ENCODE assay signal across 7 cellular contexts in genomic region chr6:125314019-125314581, GRCh38. TPM values are rescaled to one million over a fixed set of nuclear protein-coding genes. Genes with fewer than 3 reads are reported as not detected.
DNase-seq lines count a peak whose midpoint lies in the region; ATAC-seq and TF ChIP-seq lines count a peak whose summit lies in the region.

No MANE protein-coding gene starts in this region.

- H3K23ac ChIP-seq in trophoblast cell (ENCODE audit: low read length): no peak overlapping the region

- no peak overlapping the region for H3K27ac Mint-ChIP-seq in activated naive CD4-positive, alpha-beta T cell treated with anti-CD3 and anti-CD28 coated beads, Interleukin-2, amount 50 U/mL, for 72 hours

- no peak overlapping the region for H3K14ac ChIP-seq in trophoblast cell (ENCODE audit: low read length)

- intact Hi-C loops in head of caudate nucleus (cut with DNase I): loop anchor here (5.0 to 10.0 kb wide), 3 partner anchors 268 to 661 kb away; no protein-coding TSS in a partner anchor

- no peaks in the 10 kb centered on the region for H3K9me3 Mint-ChIP-seq in activated naive CD4-positive, alpha-beta T cell treated with anti-CD3 and anti-CD28 coated beads, Interleukin-2, amount 50 U/mL, for 72 hours

- CTCF ChIA-PET in GM10248 (lab: Yijun Ruan, JAX): interaction anchor here (0.7 to 11.2 kb wide), 19 partner anchors 8 to 660 kb away, joined by 3 to 318 read pairs (median 4); partner anchors contain the start of genes HDDC2 and HINT3

- peak; percentile 85 for TF ChIP-seq CTCF in GM10248 (IDR thresholded peaks at IDR 0.05; ENCODE audit: control extremely low read depth, extremely low read depth, low read depth, missing control alignments)

- POLR2A ChIA-PET in GM10248 (lab: Yijun Ruan, JAX): interaction anchor here (0.6 kb wide), 1 partner anchor 1804 kb away, joined by 9 read pairs; no protein-coding TSS in a partner anchor

- no peak overlapping the region for H4K12ac ChIP-seq in trophoblast cell (ENCODE audit: low read depth, low read length)

- no peaks in the 10 kb centered on the region for H3K79me2 ChIP-seq in trophoblast cell (ENCODE audit: control insufficient read depth, insufficient read depth, low read length, poor library complexity)

- H3K9ac ChIP-seq in NT2/D1 (ENCODE audit: insufficient read length, low read depth) (no peak overlapping the region), trophoblast cell (ENCODE audit: low read length) (no peak overlapping the region)

- H3K4me1 ChIP-seq in NT2/D1 (ENCODE audit: insufficient read depth, insufficient read length) (no peaks in the 10 kb centered on the region), trophoblast cell (ENCODE audit: control insufficient read depth in 1 of 2, insufficient read depth in 2 of 2, low read length in 2 of 2) (no peaks in the 10 kb centered on the region)

- H3K4me2 ChIP-seq in trophoblast cell (ENCODE audit: low read length): no peak overlapping the region

- no peak overlapping the region for H3K18ac ChIP-seq in trophoblast cell (ENCODE audit: low read length)

- H3K36me3 Mint-ChIP-seq in activated naive CD4-positive, alpha-beta T cell treated with anti-CD3 and anti-CD28 coated beads, Interleukin-2, amount 50 U/mL, for 72 hours: no peaks in the 10 kb centered on the region

- no peak overlapping the region for H3K4ac ChIP-seq in trophoblast cell (ENCODE audit: low read depth, low read length)

- WGBS in trophoblast cell (ENCODE audit: extremely low coverage, insufficient coverage, insufficient read length): no CpG with 5 or more reads among the region's 10 CpGs

- no peak overlapping the region for H3K27ac ChIP-seq in trophoblast cell (ENCODE audit: low read depth, low read length)

- peaks cover 1% of the 10 kb centered on the region for H3K79me1 ChIP-seq in trophoblast cell (ENCODE audit: low read length)

- peak; percentile 89 for ATAC-seq in GM21526 (IDR thresholded peaks at IDR 0.05; ENCODE audit: low FRiP score, unreplicated experiment)
- peak; percentile 39 to 74 for ATAC-seq in activated naive CD4-positive, alpha-beta T cell treated with anti-CD3 and anti-CD28 coated beads, Interleukin-2, amount 50 U/mL, for 72 hours

- no peak overlapping the region for H2AFZ ChIP-seq in trophoblast cell (ENCODE audit: insufficient read depth, low read length, poor library complexity)

- H3K27me3 ChIP-seq in NT2/D1 (ENCODE audit: insufficient read depth, insufficient read length) (no peaks in the 10 kb centered on the region), trophoblast cell (ENCODE audit: insufficient read depth, low read length) (no peaks in the 10 kb centered on the region)

- H3K4me3 ChIP-seq in NT2/D1 (ENCODE audit: insufficient read length, low read depth) (no peak overlapping the region), trophoblast cell (ENCODE audit: low read depth, low read length) (no peak overlapping the region)

- DNase-seq in GM10248 (ENCODE audit: extremely low spot score) (peak; percentile 41), HS-5 (ENCODE audit: low read depth) (peak; percentile 47), NT2/D1 (ENCODE audit: low read depth, low spot score) (peak; percentile 49), head of caudate nucleus (peak; percentile 29 to 91 (median 70)), trophoblast cell (peak; percentile 35 to 72)
- peak in 1 of 2 donors; percentile 43 for DNase-seq in activated naive CD4-positive, alpha-beta T cell treated with anti-CD3 and anti-CD28 coated beads, Interleukin-2, amount 50 U/mL, for 72 hours (ENCODE audit: low spot score in 2 of 2)

- H3K36me3 ChIP-seq in NT2/D1 (ENCODE audit: insufficient read depth, insufficient read length, low read length) (no peaks in the 10 kb centered on the region), trophoblast cell (ENCODE audit: control insufficient read depth in 1 of 2, insufficient read depth in 2 of 2, low read length in 2 of 2) (no peaks in the 10 kb centered on the region)

- no peak overlapping the region for H2BK12ac ChIP-seq in trophoblast cell (ENCODE audit: low read length)

- no peak overlapping the region for H4K8ac ChIP-seq in trophoblast cell (ENCODE audit: low read depth, low read length)

- H4K91ac ChIP-seq in trophoblast cell (ENCODE audit: low read depth, low read length): no peak overlapping the region

- H2BK5ac ChIP-seq in trophoblast cell (ENCODE audit: low read depth, low read length, poor library complexity): no peak overlapping the region

- no peak overlapping the region for H2AK5ac ChIP-seq in trophoblast cell (ENCODE audit: low read length)

- no peak overlapping the region for H2BK120ac ChIP-seq in trophoblast cell (ENCODE audit: insufficient read depth, low read length, poor library complexity)

- H3K9me3 ChIP-seq in NT2/D1 (ENCODE audit: insufficient read depth, low read length): no peaks in the 10 kb centered on the region
- H3K9me3 ChIP-seq in trophoblast cell (ENCODE audit: insufficient read depth, low read depth, low read length): no peaks in the 10 kb centered on the region

RNA-seq across cellular contexts. Expression of gene HDDC2, which starts 12.3 kb away (rescaled TPM):
- total RNA-seq in activated naive CD4-positive, alpha-beta T cell treated with anti-CD3 and anti-CD28 coated beads, Interleukin-2, amount 50 U/mL, for 72 hours: 10 to 100 TPM; 60.1 to 78.5 TPM
- 44.4 and 47.3 TPM in 2 replicates for polyA plus RNA-seq in trophoblast cell (2013)
